ENCODE assay signal across 8 cellular contexts in genomic region chr9:115118471-115119156, GRCh38. TPM values are rescaled to one million over a fixed set of nuclear protein-coding genes. Genes with fewer than 3 reads are reported as not detected.
A peak's percentile ranks its signal among the peaks of the same experiment; 100 is the strongest.
DNase-seq lines count a peak whose midpoint lies in the region; ATAC-seq and TF ChIP-seq lines count a peak whose summit lies in the region.

No MANE protein-coding gene starts in this region.

- intact Hi-C loops in right cardiac atrium (cut with DNase I), result no loop called here

- DNase-seq in AG09319 (ENCODE audit: extremely low read depth, low read depth), result peak; percentile 57
- peak; percentile 99 for DNase-seq in M059J (ENCODE audit: low read depth)
- peak; percentile 51 to 69 (median 59) for DNase-seq in right cardiac atrium
- peak; percentile 96 for DNase-seq in renal cortical epithelial cell (ENCODE audit: low read depth)
- no peak for DNase-seq in NOMO-1 treated with dmso at 0.1 percent for 144 hours (lab: John Stamatoyannopoulos, UW; ENCODE audit: unreplicated experiment)

- WGBS in right cardiac atrium, result 2% methylated on average over 15 of the region's 15 CpGs

- H3K4me1 ChIP-seq in right cardiac atrium (ENCODE audit: control insufficient read depth, insufficient read depth, low read length), result no peaks in the 10 kb centered on the region

- ATAC-seq in right cardiac atrium (peak; percentile 75 to 79), GM18909 (IDR thresholded peaks at IDR 0.05; ENCODE audit: poor library complexity, unreplicated experiment) (no peak), GM21526 (IDR thresholded peaks at IDR 0.05; ENCODE audit: low FRiP score, unreplicated experiment) (no peak)

- TF ChIP-seq CTCF in AG09319 (IDR thresholded peaks at IDR 0.05; ENCODE audit: low read depth, low read length) (no peak), WI38 (IDR thresholded peaks at IDR 0.05; ENCODE audit: low read depth, low read length) (no peak)

- no peaks in the 10 kb centered on the region for H3K9me3 ChIP-seq in right cardiac atrium (ENCODE audit: control insufficient read depth, low read length)

- H3K27ac ChIP-seq in right cardiac atrium (ENCODE audit: low read length), result no peak overlapping the region

- H3K4me3 ChIP-seq in WI38 (ENCODE audit: low read depth, low read length) (peak overlapping the region; percentile 69), right cardiac atrium (ENCODE audit: low read length) (peak overlapping the region; percentile 8)

- H3K27me3 ChIP-seq in right cardiac atrium (ENCODE audit: control insufficient read depth, insufficient read depth), result no peaks in the 10 kb centered on the region

RNA-seq across cellular contexts. Expression of gene TNC, which starts 0.7 kb away (rescaled TPM):
- total RNA-seq in M059J (2014; rRNA removed; shearing (Covaris generic)), result 77.5 and 151 TPM in 2 replicates
- total RNA-seq in right cardiac atrium (10 to 100 TPM in 1 of 4 donors, 1 to 10 TPM in 3; 4.8 to 34.4 (median 7.4) TPM), renal cortical epithelial cell (215 and 425 TPM in 2 replicates)
- polyA plus RNA-seq in right cardiac atrium, result 2.5 TPM

Comparison
In these comparisons a context has a peak if more than half of its experiments do, and no peak if none do; other contexts are left out.
1. ATAC-seq: peak in right cardiac atrium (2 of 2); none in GM18909 (single experiment) and GM21526 (single experiment).